Comparison of ENCODE assay signal across 13 cellular contexts in the genomic region with DNA sequence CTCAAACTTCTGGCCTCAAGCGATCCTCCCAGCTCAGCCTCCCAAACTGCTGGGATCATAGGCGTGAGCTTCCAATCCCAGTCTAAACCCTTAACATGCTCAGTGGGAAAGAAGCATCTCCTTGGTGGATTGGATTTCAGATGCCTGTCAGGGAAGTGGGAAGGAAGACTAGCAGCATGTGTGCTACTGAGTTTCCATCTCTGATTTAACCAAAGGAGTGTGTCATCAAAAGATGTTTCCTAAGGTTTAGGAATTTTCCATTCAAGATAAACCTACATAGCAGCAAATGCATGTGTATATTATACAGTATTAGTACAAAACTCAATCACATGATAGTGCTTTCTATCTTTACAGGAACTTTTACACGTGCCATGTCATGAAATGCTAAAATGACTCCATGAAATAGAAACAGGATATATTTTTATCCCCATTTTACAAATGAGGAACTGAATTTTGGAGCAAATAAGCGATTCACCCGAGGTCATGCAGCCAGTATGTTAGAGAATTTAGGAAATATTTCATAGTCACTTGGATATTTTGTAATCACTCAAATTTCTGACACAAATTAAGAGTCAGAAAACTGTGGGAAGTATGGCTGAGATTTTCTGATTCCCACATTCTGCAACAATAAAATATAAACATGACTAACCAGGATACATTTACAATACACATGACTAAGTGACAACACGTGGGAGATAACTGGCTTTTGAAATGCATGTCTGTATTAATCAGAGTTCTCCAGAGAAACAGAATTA. TPM values are rescaled to one million over a fixed set of nuclear protein-coding genes. Genes with fewer than 3 reads are reported as not detected.
DNase-seq lines count a peak whose midpoint lies in the region; ATAC-seq and TF ChIP-seq lines count a peak whose summit lies in the region.
"Had no signal": no experiment of that assay in that cellular context is flagged by ENCODE, and none has a peak within 500 bp of the region (broad histone marks: within the 10 kb centered on the region; RNA-seq: fewer than 3 reads in every experiment).

No MANE protein-coding gene starts in this region.

- no peak overlapping the region for H4K8ac ChIP-seq in mesendoderm (ENCODE audit: low read depth, low read length)

- H3K79me1 ChIP-seq in mesendoderm (ENCODE audit: low read length): no peaks in the 10 kb centered on the region

- H3K36me3 ChIP-seq in vagina: no peaks in the 10 kb centered on the region
- H3K36me3 ChIP-seq in mesendoderm (ENCODE audit: control insufficient read depth, insufficient read depth, low read length): no peaks in the 10 kb centered on the region

- TF ChIP-seq CTCF in foreskin keratinocyte (conservative IDR thresholded peaks at IDR 0.05) (no peak), vagina (IDR thresholded peaks at IDR 0.05) (no peak)

- H3K27ac ChIP-seq in foreskin keratinocyte (no peak overlapping the region), vagina (peak overlapping the region; percentile 28), mesendoderm (ENCODE audit: low read depth, low read length) (no peak overlapping the region)

- H3K4me1 ChIP-seq in foreskin keratinocyte (no peaks in the 10 kb centered on the region), vagina (peaks cover 15% of the 10 kb centered on the region), mesendoderm (ENCODE audit: control insufficient read depth, low read depth, low read length) (no peaks in the 10 kb centered on the region)

- peak; percentile 83 for ATAC-seq in foreskin keratinocyte
- ATAC-seq: T-helper 17 cell had no signal

- intact Hi-C loops in vagina (cut with DNase I): no loop called here

- H3K18ac ChIP-seq in mesendoderm (ENCODE audit: low read length): no peak overlapping the region

- H3K4ac ChIP-seq in mesendoderm (ENCODE audit: low read depth, low read length): no peak overlapping the region

- no peaks in the 10 kb centered on the region for H3K79me2 ChIP-seq in mesendoderm (ENCODE audit: control insufficient read depth, insufficient read depth, low read length)

- no peak overlapping the region for H2BK120ac ChIP-seq in mesendoderm (ENCODE audit: low read depth, low read length)

- H3K4me2 ChIP-seq in mesendoderm (ENCODE audit: low read length): no peak overlapping the region

- H2AK5ac ChIP-seq in mesendoderm (ENCODE audit: low read length): no peak overlapping the region

- no peaks in the 10 kb centered on the region for H3K27me3 ChIP-seq in foreskin keratinocyte
- H3K27me3 ChIP-seq in vagina: no peaks in the 10 kb centered on the region
- H3K27me3 ChIP-seq in mesendoderm (ENCODE audit: insufficient read depth, low read length, poor library complexity): no peaks in the 10 kb centered on the region

- H3K23ac ChIP-seq in mesendoderm (ENCODE audit: low read length): no peak overlapping the region

- H4K5ac ChIP-seq in mesendoderm (ENCODE audit: low read length): no peak overlapping the region

- H3K9me3 ChIP-seq in vagina: no peaks in the 10 kb centered on the region

- H3K56ac ChIP-seq in mesendoderm (ENCODE audit: low read length): no peak overlapping the region

- H2BK5ac ChIP-seq in mesendoderm (ENCODE audit: low read length): no peak overlapping the region

- no CpG with 5 or more reads among the region's 6 CpGs for WGBS in mesendoderm (ENCODE audit: extremely low coverage, insufficient coverage, low lambda C conversion rate)

- peak; percentile 88 for DNase-seq in HCEC 1CT
- DNase-seq in amniotic epithelial cell (ENCODE audit: low read depth): peak; percentile 91
- peak; percentile 22 to 60 for DNase-seq in foreskin keratinocyte
- no peak for DNase-seq in vagina (ENCODE audit: extremely low spot score in 2 of 2)
- no peak for DNase-seq in SKM-1 (lab: John Stamatoyannopoulos, UW; ENCODE audit: unreplicated experiment)
- no peak for DNase-seq in mesendoderm
- DNase-seq in NCI-H2196 treated with DMSO at 0.1 percent for 48 hours (lab: John Stamatoyannopoulos, UW; ENCODE audit: unreplicated experiment): no peak
- DNase-seq: activated CD4-positive, alpha-beta memory T cell treated with anti-CD3 and anti-CD28 coated beads for 36 hours; DMS 273 treated with DMSO at 0.1 percent for 48 hours; NCI-H1105; NCI-H510A treated with DMSO at 0.1 percent for 48 hours; T-helper 17 cell had no signal

- H3K9ac ChIP-seq in mesendoderm (ENCODE audit: low read length): no peak overlapping the region

- TF ChIP-seq POLR2A in vagina (IDR thresholded peaks at IDR 0.05): no peak

- H3K4me3 ChIP-seq in vagina (no peak overlapping the region), mesendoderm (ENCODE audit: low read length) (no peak overlapping the region)

- H2BK15ac ChIP-seq in mesendoderm (replicated peaks; ENCODE audit: low read depth): no peak overlapping the region

RNA-seq across cellular contexts. Expression of a gene that starts 11.5 kb away (rescaled TPM):
- total RNA-seq in foreskin keratinocyte: not detected in 2 replicates
- not detected in 2 replicates for polyA plus RNA-seq in foreskin keratinocyte
- total RNA-seq in vagina: 0.25 TPM
- 0.17 TPM for polyA plus RNA-seq in mesendoderm (2013, experiment 1 of 2)
- 0.04 TPM for polyA plus RNA-seq in mesendoderm (2013, experiment 2 of 2)
- total RNA-seq: activated CD4-positive, alpha-beta memory T cell treated with anti-CD3 and anti-CD28 coated beads for 36 hours; activated T-helper 2 cell treated with anti-CD3 and anti-CD28 coated beads, Interferon-gamma antibody, Interleukin-2, Interleukin-4, amounts not matched to agents 10 μg/mL and 5 μg/mL and 100 μg/mL, durations not matched to agents 14 hours and 24 hours and 36 hours; T-helper 17 cell had no signal

Comparison
In these comparisons a context has a peak if more than half of its experiments do, and no peak if none do; other contexts are left out.
1. DNase-seq: peak in HCEC 1CT (single experiment), amniotic epithelial cell (single experiment) and foreskin keratinocyte (2 of 2); none in vagina (0 of 2), SKM-1 (single experiment), mesendoderm (single experiment) and NCI-H2196 treated with DMSO at 0.1 percent for 48 hours (single experiment).